ENCODE assay signal across 11 cellular contexts in the genomic region with DNA sequence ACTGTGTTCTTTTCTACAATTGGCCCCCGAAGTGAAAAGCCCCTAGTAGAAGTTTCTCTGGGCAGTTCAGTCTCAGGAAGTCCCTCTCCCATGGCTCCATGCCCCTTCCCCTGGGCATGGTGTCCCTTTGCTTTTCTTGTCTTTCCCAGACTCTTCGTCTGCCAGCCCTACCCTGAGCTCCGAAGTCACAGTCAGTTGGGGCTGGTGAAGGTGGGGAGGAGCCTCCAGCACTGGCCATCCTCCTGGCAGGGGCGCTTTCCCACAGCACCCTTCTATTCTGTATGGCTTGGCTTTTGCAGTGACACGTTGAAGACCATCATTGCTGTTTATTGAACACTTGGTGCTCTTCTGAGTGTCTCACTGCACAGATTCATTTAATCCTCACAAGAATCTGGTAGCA.
A peak's percentile ranks its signal among the peaks of the same experiment; 100 is the strongest.
DNase-seq lines count a peak whose midpoint lies in the region; ATAC-seq and TF ChIP-seq lines count a peak whose summit lies in the region.
"Had no signal": no experiment of that assay in that cellular context is flagged by ENCODE, and none has a peak within 500 bp of the region (broad histone marks: within the 10 kb centered on the region; RNA-seq: fewer than 3 reads in every experiment).

No MANE protein-coding gene starts in this region.

- TF ChIP-seq CTCF in ascending aorta (IDR thresholded peaks at IDR 0.05): no peak
- no peak for TF ChIP-seq CTCF in sigmoid colon (IDR thresholded peaks at IDR 0.05)

- peaks cover under 1% of the 10 kb centered on the region for H3K9me3 Mint-ChIP-seq in activated T-helper 2 cell treated with anti-CD3 and anti-CD28 coated beads, Interferon-gamma antibody, Interleukin-2, Interleukin-4, amounts not matched to agents 10 μg/mL and 5 μg/mL and 100 μg/mL, durations not matched to agents 14 hours and 24 hours and 36 hours
- peaks cover 2% of the 10 kb centered on the region in 2 donors for H3K9me3 Mint-ChIP-seq in activated T-cell treated with anti-CD3 and anti-CD28 coated beads, Interleukin-2, amount 50 U/mL, for 72 hours

- DNase-seq in ascending aorta (ENCODE audit: low spot score in 2 of 2) (no peak), sigmoid colon (peak; percentile 52), Kasumi-1 (lab: John Stamatoyannopoulos, UW) (no peak), hippocampal formation (lab: John Stamatoyannopoulos, UW) (no peak)
- DNase-seq in activated T-helper 2 cell treated with anti-CD3 and anti-CD28 coated beads, Interferon-gamma antibody, Interleukin-2, Interleukin-4, amounts not matched to agents 10 μg/mL and 5 μg/mL and 100 μg/mL, durations not matched to agents 14 hours and 24 hours and 36 hours (ENCODE audit: low spot score): no peak
- DNase-seq in activated T-cell treated with anti-CD3 and anti-CD28 coated beads, Interleukin-2, amount 50 U/mL, for 72 hours: no peak
- DNase-seq: DND-41; NCI-H187 treated with DMSO at 0.1 percent for 48 hours; NK-92 treated with Interleukin-12 subunit alpha and Interleukin-12 subunit beta, amount 100 ng/mL, for 24 hours had no signal

- 71 to 72% methylated on average over 5 of the region's 5 CpGs for WGBS in ectodermal cell, 2 experiments
- WGBS in sigmoid colon, 2 donors: 70 to 75% methylated on average over 5 of the region's 5 CpGs

- no peak for ATAC-seq in activated T-cell treated with anti-CD3 and anti-CD28 coated beads, Interleukin-2, amount 50 U/mL, for 72 hours (replicated peaks in 1 of 2)

- H3K27me3 Mint-ChIP-seq in activated T-helper 2 cell treated with anti-CD3 and anti-CD28 coated beads, Interferon-gamma antibody, Interleukin-2, Interleukin-4, amounts not matched to agents 10 μg/mL and 5 μg/mL and 100 μg/mL, durations not matched to agents 14 hours and 24 hours and 36 hours (ENCODE audit: low read depth): no peaks in the 10 kb centered on the region
- H3K27me3 Mint-ChIP-seq in activated T-cell treated with anti-CD3 and anti-CD28 coated beads, Interleukin-2, amount 50 U/mL, for 72 hours (ENCODE audit: low read depth): peaks cover under 1% of the 10 kb centered on the region

- H3K9me3 ChIP-seq in ascending aorta (no peaks in the 10 kb centered on the region), ectodermal cell (ENCODE audit: control insufficient read depth, low read length) (no peaks in the 10 kb centered on the region), sigmoid colon (no peaks in the 10 kb centered on the region)

- H3K4me3 Mint-ChIP-seq in activated T-helper 2 cell treated with anti-CD3 and anti-CD28 coated beads, Interferon-gamma antibody, Interleukin-2, Interleukin-4, amounts not matched to agents 10 μg/mL and 5 μg/mL and 100 μg/mL, durations not matched to agents 14 hours and 24 hours and 36 hours (ENCODE audit: low read depth): no peak overlapping the region
- no peak overlapping the region for H3K4me3 Mint-ChIP-seq in activated T-cell treated with anti-CD3 and anti-CD28 coated beads, Interleukin-2, amount 50 U/mL, for 72 hours

- no peaks in the 10 kb centered on the region for H3K27me3 ChIP-seq in ascending aorta
- H3K27me3 ChIP-seq in ectodermal cell (ENCODE audit: control insufficient read depth, insufficient read depth, low read length, poor library complexity, severe bottlenecking): no peaks in the 10 kb centered on the region
- peaks cover 3% of the 10 kb centered on the region for H3K27me3 ChIP-seq in layer of hippocampus (ENCODE audit: control insufficient read depth, insufficient read depth, low read length)
- no peaks in the 10 kb centered on the region for H3K27me3 ChIP-seq in sigmoid colon

- H3K27ac ChIP-seq in ascending aorta (peak overlapping the region; percentile 60 to 65), ectodermal cell (ENCODE audit: insufficient read depth, low read depth, low read length, poor library complexity, severe bottlenecking) (peak overlapping the region; percentile 17), layer of hippocampus (ENCODE audit: low read depth, low read length) (peak overlapping the region; percentile 42), sigmoid colon (peak overlapping the region; percentile 58 to 76 (median 72))

- no peaks in the 10 kb centered on the region for H3K36me3 Mint-ChIP-seq in activated T-helper 2 cell treated with anti-CD3 and anti-CD28 coated beads, Interferon-gamma antibody, Interleukin-2, Interleukin-4, amounts not matched to agents 10 μg/mL and 5 μg/mL and 100 μg/mL, durations not matched to agents 14 hours and 24 hours and 36 hours (ENCODE audit: low read depth)
- no peaks in the 10 kb centered on the region for H3K36me3 Mint-ChIP-seq in activated T-cell treated with anti-CD3 and anti-CD28 coated beads, Interleukin-2, amount 50 U/mL, for 72 hours (ENCODE audit: insufficient read depth in 2 of 2)

- H3K4me1 Mint-ChIP-seq in activated T-helper 2 cell treated with anti-CD3 and anti-CD28 coated beads, Interferon-gamma antibody, Interleukin-2, Interleukin-4, amounts not matched to agents 10 μg/mL and 5 μg/mL and 100 μg/mL, durations not matched to agents 14 hours and 24 hours and 36 hours (ENCODE audit: low read depth): no peaks in the 10 kb centered on the region
- H3K4me1 Mint-ChIP-seq in activated T-cell treated with anti-CD3 and anti-CD28 coated beads, Interleukin-2, amount 50 U/mL, for 72 hours (ENCODE audit: low read depth): no peaks in the 10 kb centered on the region

- intact Hi-C loops in ascending aorta (cut with DNase I): loop anchor here (5.0 kb wide), 1 partner anchor 77 kb away; no protein-coding TSS in a partner anchor
- intact Hi-C loops in sigmoid colon (cut with DNase I): no loop called here
- intact Hi-C loops in activated T-helper 2 cell treated with anti-CD3 and anti-CD28 coated beads, Interferon-gamma antibody, Interleukin-2, Interleukin-4, amounts not matched to agents 10 μg/mL and 5 μg/mL and 100 μg/mL, durations not matched to agents 14 hours and 24 hours and 36 hours (cut with micrococcal nuclease): no loop called here

- H3K4me3 ChIP-seq in ascending aorta (no peak overlapping the region), ectodermal cell (ENCODE audit: insufficient read depth, low read depth, low read length) (no peak overlapping the region), sigmoid colon (no peak overlapping the region)

- no peak overlapping the region for H3K27ac Mint-ChIP-seq in activated T-helper 2 cell treated with anti-CD3 and anti-CD28 coated beads, Interferon-gamma antibody, Interleukin-2, Interleukin-4, amounts not matched to agents 10 μg/mL and 5 μg/mL and 100 μg/mL, durations not matched to agents 14 hours and 24 hours and 36 hours
- H3K27ac Mint-ChIP-seq in activated T-cell treated with anti-CD3 and anti-CD28 coated beads, Interleukin-2, amount 50 U/mL, for 72 hours: no peak overlapping the region

- H3K4me1 ChIP-seq in ascending aorta (peaks cover 3 to 14% of the 10 kb centered on the region in 2 donors), ectodermal cell (ENCODE audit: control insufficient read depth, insufficient read depth, low read length) (peaks cover 38% of the 10 kb centered on the region), sigmoid colon (peaks cover 0 to 33% (median 27%) of the 10 kb centered on the region in 4 donors)

- TF ChIP-seq POLR2A in sigmoid colon (IDR thresholded peaks at IDR 0.05): no peak

- H3K36me3 ChIP-seq in ascending aorta (no peaks in the 10 kb centered on the region), ectodermal cell (ENCODE audit: control insufficient read depth, insufficient read depth, low read length) (no peaks in the 10 kb centered on the region), sigmoid colon (no peaks in the 10 kb centered on the region)

- no peak for TF ChIP-seq EP300 in sigmoid colon (IDR thresholded peaks at IDR 0.05)

Comparison
In these comparisons a context has a peak if more than half of its experiments do, and no peak if none do; other contexts are left out.
1. H3K27ac ChIP-seq: peak in every context shown above with its lines; median percentile 72 in sigmoid colon; 62 in ascending aorta; 42 in layer of hippocampus; 17 in ectodermal cell.